In genomic region chr14:99645545-99646505, GRCh38 we compare ENCODE assay signal across 1 cellular context.
A peak's percentile ranks its signal among the peaks of the same experiment; 100 is the strongest.
TF ChIP-seq lines count a peak whose summit lies in the region.

No MANE protein-coding gene starts in this region.

TF ChIP-seq in H1, 55 proteins besides CTCF, POLR2A, EP300 and RAD21:
- TF ChIP-seq MAFK (IDR thresholded peaks at IDR 0.05; ENCODE audit: low read depth, low read length) = no peak
- TF ChIP-seq, protein P1, sequence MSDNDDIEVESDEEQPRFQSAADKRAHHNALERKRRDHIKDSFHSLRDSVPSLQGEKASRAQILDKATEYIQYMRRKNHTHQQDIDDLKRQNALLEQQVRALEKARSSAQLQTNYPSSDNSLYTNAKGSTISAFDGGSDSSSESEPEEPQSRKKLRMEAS (IDR thresholded peaks at IDR 0.05) = peak; percentile 16; the same call in 1 of the 2 replicates
